18 cellular contexts compared by ENCODE assay signal in the genomic region with DNA sequence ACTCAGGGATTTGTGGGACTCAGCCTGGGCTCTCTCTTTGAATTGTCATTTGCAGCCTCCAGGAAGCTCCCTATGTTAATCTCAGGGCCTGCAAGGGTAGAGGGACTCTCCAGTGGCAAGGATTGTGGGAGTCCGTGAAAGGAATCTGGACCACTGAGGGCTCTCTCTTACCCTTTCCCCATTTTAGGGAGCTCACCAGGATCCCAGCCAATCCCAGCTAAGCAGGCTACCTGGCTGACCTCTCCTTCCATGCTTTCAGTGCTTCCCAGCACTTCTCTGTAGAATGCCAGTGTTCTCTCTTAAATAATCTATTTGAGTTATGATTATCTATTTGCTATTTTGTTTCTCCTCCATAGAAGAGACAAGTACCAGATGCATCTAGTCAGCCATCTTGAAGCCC.
"Had no signal": no experiment of that assay in that cellular context is flagged by ENCODE, and none has a peak within 500 bp of the region (broad histone marks: within the 10 kb centered on the region; RNA-seq: fewer than 3 reads in every experiment).

No MANE protein-coding gene starts in this region.

- DNase-seq: activated B cell treated with CpG ODN at 0.5 μM for 24 hours; activated CD4-positive, alpha-beta T cell treated with anti-CD3 and anti-CD28 coated beads, Interleukin-2, amount 50 U/mL, for 1 hour; activated CD8-positive, alpha-beta memory T cell treated with anti-CD3 and anti-CD28 coated beads, Interleukin-2, amount 50 U/mL, for 4 hours; activated CD8-positive, alpha-beta T cell treated with anti-CD3 and anti-CD28 coated beads for 36 hours; activated gamma-delta T cell treated with Interleukin-2 at 50 U/mL for 16 hours; activated naive CD4-positive, alpha-beta T cell treated with anti-CD3 and anti-CD28 coated beads, Interleukin-2, amount 10 ng/mL, durations not matched to agents 7 days and 5 days; activated naive CD8-positive, alpha-beta T cell treated with anti-CD3 and anti-CD28 coated beads for 36 hours; activated T-cell treated with anti-CD3 and anti-CD28 coated beads, Interleukin-2, amount 50 U/mL, for 72 hours; brain microvascular endothelial cell; cerebellar nuclear complex; NCI-H1048; NCI-H146; NCI-H187 treated with DMSO at 0.1 percent for 48 hours; NCI-H2081 treated with DMSO at 0.1 percent for 48 hours; NCI-H446; NCI-H524; PC-3; SHP77 had no signal

- ATAC-seq: activated CD8-positive, alpha-beta T cell treated with anti-CD3 and anti-CD28 coated beads for 36 hours; activated T-cell treated with anti-CD3 and anti-CD28 coated beads, Interleukin-2, amount 50 U/mL, for 72 hours; PC-3 had no signal

- H3K36me3 ChIP-seq: brain microvascular endothelial cell had no signal

- H3K27ac ChIP-seq: brain microvascular endothelial cell had no signal

- H3K27me3 ChIP-seq: brain microvascular endothelial cell had no signal
